1 cellular context compared by ENCODE assay signal in genomic region chr14:21069388-21070082, GRCh38.
TF ChIP-seq lines count a peak whose summit lies in the region.

No MANE protein-coding gene starts in this region.

TF ChIP-seq in HepG2, 621 proteins besides CTCF, POLR2A, EP300 and RAD21 (continued from another document and continues in another):
- no peak for TF ChIP-seq ETV5 (CRISPR knock-in tag; IDR thresholded peaks at IDR 0.05; ENCODE audit: borderline replicate concordance)
- TF ChIP-seq ZBTB25 (CRISPR knock-in tag; IDR thresholded peaks at IDR 0.05) = peak; percentile 77; the same call in 1 of the 2 replicates
- no peak for TF ChIP-seq ZNF33A (CRISPR knock-in tag; IDR thresholded peaks at IDR 0.05; ENCODE audit: borderline replicate concordance)
- no peak for TF ChIP-seq ZNF75D (CRISPR knock-in tag; IDR thresholded peaks at IDR 0.05; ENCODE audit: borderline replicate concordance)
- TF ChIP-seq ZBTB40 (IDR thresholded peaks at IDR 0.05) = no peak
- no peak for TF ChIP-seq ZBTB40 (CRISPR knock-in tag; IDR thresholded peaks at IDR 0.05)
- no peak for TF ChIP-seq RFX1 (IDR thresholded peaks at IDR 0.05)
- no peak for TF ChIP-seq FOXK2 (IDR thresholded peaks at IDR 0.05)
- TF ChIP-seq CCDC6 (CRISPR knock-in tag; IDR thresholded peaks at IDR 0.05) = no peak
- TF ChIP-seq ZNF652 (CRISPR knock-in tag; IDR thresholded peaks at IDR 0.05; ENCODE audit: borderline replicate concordance, low read depth) = no peak
- no peak for TF ChIP-seq HCFC1 (IDR thresholded peaks at IDR 0.05; ENCODE audit: low read depth, low read length)
- TF ChIP-seq MNT (IDR thresholded peaks at IDR 0.05) = no peak
- no peak for TF ChIP-seq ZNF142 (CRISPR knock-in tag; IDR thresholded peaks at IDR 0.05)
- TF ChIP-seq ZNF280B (CRISPR knock-in tag; IDR thresholded peaks at IDR 0.05; ENCODE audit: borderline replicate concordance) = peak; percentile 47; the same call in 1 of the 2 replicates
- no peak for TF ChIP-seq HDAC6 (IDR thresholded peaks at IDR 0.05; ENCODE audit: low read depth, low read length)
- no peak for TF ChIP-seq PITX1 (CRISPR knock-in tag; IDR thresholded peaks at IDR 0.05)
- no peak for TF ChIP-seq ZGPAT (CRISPR knock-in tag; IDR thresholded peaks at IDR 0.05)
- no peak for TF ChIP-seq SOX13 (IDR thresholded peaks at IDR 0.05)
- TF ChIP-seq SOX13 (CRISPR knock-in tag; conservative IDR thresholded peaks at IDR 0.05 in 1 of 2, IDR thresholded peaks at IDR 0.05 in 1 of 2) = peak in 1 of 2 experiments; percentile 9; a peak in 1 of 4 replicates
- no peak for TF ChIP-seq ZNF749 (CRISPR knock-in tag; IDR thresholded peaks at IDR 0.05; ENCODE audit: borderline replicate concordance)
- TF ChIP-seq CHCHD3 (CRISPR knock-in tag; IDR thresholded peaks at IDR 0.05) = peak; percentile 36; the same call in 1 of the 2 replicates
- no peak; the same call in 1 of the 2 replicates for TF ChIP-seq ZNF777 (CRISPR knock-in tag; IDR thresholded peaks at IDR 0.05)
- TF ChIP-seq U2AF1 (optimal IDR thresholded peaks at IDR 0.05; ENCODE audit: low read depth, low read length) = peak; percentile 78
- TF ChIP-seq HNRNPH1 (optimal IDR thresholded peaks at IDR 0.05; ENCODE audit: low read depth, low read length) = no peak
- peak; percentile 69; the same call in 1 of the 2 replicates for TF ChIP-seq SNAI1 (CRISPR knock-in tag; IDR thresholded peaks at IDR 0.05; ENCODE audit: borderline replicate concordance)
- TF ChIP-seq ZBTB26 (CRISPR knock-in tag; IDR thresholded peaks at IDR 0.05; ENCODE audit: borderline replicate concordance) = 0 out of 2 replicates have a peak, but pooled peaks have one; percentile 18
- peak; percentile 79; the same call in 1 of the 2 replicates for TF ChIP-seq KMT2A (CRISPR knock-in tag; IDR thresholded peaks at IDR 0.05)
- TF ChIP-seq ZNF670 (CRISPR knock-in tag; IDR thresholded peaks at IDR 0.05; ENCODE audit: borderline replicate concordance) = peak; percentile 61; the same call in 1 of the 2 replicates
- 0 out of 2 replicates have a peak, but pooled peaks have one; percentile 95 for TF ChIP-seq PAWR (CRISPR knock-in tag; IDR thresholded peaks at IDR 0.05; ENCODE audit: borderline replicate concordance)
- peak; percentile 66 for TF ChIP-seq ZSCAN29 (CRISPR knock-in tag; conservative IDR thresholded peaks at IDR 0.05)
- TF ChIP-seq STAT5B (CRISPR knock-in tag; IDR thresholded peaks at IDR 0.05) = no peak
- TF ChIP-seq SALL1 (CRISPR knock-in tag; IDR thresholded peaks at IDR 0.05) = peak; percentile 59
- no peak for TF ChIP-seq FOXJ3 (CRISPR knock-in tag; IDR thresholded peaks at IDR 0.05; ENCODE audit: borderline replicate concordance)
- TF ChIP-seq ZNF614 (CRISPR knock-in tag; IDR thresholded peaks at IDR 0.05; ENCODE audit: borderline replicate concordance) = no peak
- peak; percentile 75; the same call in 1 of the 2 replicates for TF ChIP-seq ZNF879 (CRISPR knock-in tag; IDR thresholded peaks at IDR 0.05)
- TF ChIP-seq PCBP1 (IDR thresholded peaks at IDR 0.05; ENCODE audit: borderline replicate concordance, low read depth, low read length) = peak; percentile 59; the same call in 1 of the 2 replicates
- TF ChIP-seq SRF (IDR thresholded peaks at IDR 0.05; ENCODE audit: low read depth, low read length) = no peak
